8 cellular contexts compared by ENCODE assay signal in genomic region chr3:47176582-47176981, GRCh38.
"Had no signal": no experiment of that assay in that cellular context is flagged by ENCODE, and none has a peak within 500 bp of the region (broad histone marks: within the 10 kb centered on the region; RNA-seq: fewer than 3 reads in every experiment).

No MANE protein-coding gene starts in this region.

- FAIRE-seq: H1, H54, HTR-8/SVneo had no signal

- H3K9ac ChIP-seq: GM23248 had no signal

- DNase-seq: GM23248, H9, HCEC 1CT, IMR-90, KBM-7 had no signal

- H3K4me3 Mint-ChIP-seq: H9 had no signal

- H3K27ac Mint-ChIP-seq: H9 had no signal

- H3K4me1 Mint-ChIP-seq: H9 had no signal

- H3K4me3 ChIP-seq: GM23248 had no signal

- H3K9me3 Mint-ChIP-seq: H9 had no signal

- H3K27ac ChIP-seq: GM23248 had no signal

- H2AFZ ChIP-seq: GM23248 had no signal
